ENCODE assay signal across 15 cellular contexts in the genomic region with DNA sequence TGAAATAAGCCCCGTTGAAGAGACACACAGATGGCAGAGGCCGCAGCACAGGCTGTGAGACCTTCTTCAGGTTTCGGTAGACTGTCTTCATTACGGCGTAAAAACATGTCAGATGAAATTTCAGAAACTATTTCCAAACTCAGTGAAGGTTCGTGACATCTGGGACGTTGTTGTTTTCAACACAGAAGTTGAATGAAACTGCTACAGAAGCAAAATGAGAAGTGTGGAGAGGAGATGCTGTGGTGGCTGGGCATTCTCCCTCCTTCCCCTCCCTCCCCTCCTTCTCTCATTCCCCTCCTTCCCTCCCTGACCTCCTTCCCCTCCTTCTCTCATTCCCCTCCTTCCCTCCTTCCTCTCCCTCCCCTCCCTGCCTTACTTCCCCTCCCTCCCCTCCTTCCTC.
DNase-seq lines count a peak whose midpoint lies in the region; ATAC-seq and TF ChIP-seq lines count a peak whose summit lies in the region.
"Had no signal": no experiment of that assay in that cellular context is flagged by ENCODE, and none has a peak within 500 bp of the region (broad histone marks: within the 10 kb centered on the region; RNA-seq: fewer than 3 reads in every experiment).

No MANE protein-coding gene starts in this region.

- DNase-seq in stimulated activated naive CD8-positive, alpha-beta T cell treated with anti-CD3 and anti-CD28 coated beads, Interleukin-15, amount 100 ng/mL, for 72 hours: no peak
- no peak for DNase-seq in stimulated activated naive CD8-positive, alpha-beta T cell treated with anti-CD3 and anti-CD28 coated beads, Interleukin-15, Interleukin-2, amounts not matched to agents 100 U/mL and 50 U/mL, for 24 hours
- DNase-seq in KBM-7 (peak; percentile 14), T-helper 17 cell (no peak), NCI-H187 treated with DMSO at 0.1 percent for 48 hours (lab: John Stamatoyannopoulos, UW) (no peak), mucosa of descending colon (no peak), middle frontal gyrus (ENCODE audit: extremely low spot score, low spot score) (no peak)
- DNase-seq: activated naive CD4-positive, alpha-beta T cell; dorsolateral prefrontal cortex; GDM1; NCI-H187; spleen; stimulated activated naive CD4-positive, alpha-beta T cell treated with Interleukin-2 at 50 U/mL for 16 hours had no signal

- peaks cover 7% of the 10 kb centered on the region for H3K4me1 Mint-ChIP-seq in stimulated activated naive CD8-positive, alpha-beta T cell treated with anti-CD3 and anti-CD28 coated beads, Interleukin-15, amount 100 ng/mL, for 72 hours
- H3K4me1 Mint-ChIP-seq in T-helper 17 cell: no peaks in the 10 kb centered on the region

- H3K9me3 ChIP-seq in T-helper 17 cell (ENCODE audit: control insufficient read depth, low read length, poor library complexity, severe bottlenecking) (no peaks in the 10 kb centered on the region), mucosa of descending colon (no peaks in the 10 kb centered on the region)

- in situ Hi-C loops in KBM-7 (cut with MboI; ENCODE audit: low pct_unique_long_range_greater_than_20kb, low sequenced_read_pairs): no loop called here

- H3K4me3 ChIP-seq in mucosa of descending colon: no peak overlapping the region
- H3K4me3 ChIP-seq: dorsolateral prefrontal cortex, spleen had no signal

- H3K36me3 ChIP-seq in mucosa of descending colon (ENCODE audit: low read depth): no peaks in the 10 kb centered on the region

- peaks cover 10 to 11% of the 10 kb centered on the region in 2 donors for H3K9me3 Mint-ChIP-seq in stimulated activated naive CD8-positive, alpha-beta T cell treated with anti-CD3 and anti-CD28 coated beads, Interleukin-15, amount 100 ng/mL, for 72 hours

- no peaks in the 10 kb centered on the region for H3K36me3 Mint-ChIP-seq in T-helper 17 cell (ENCODE audit: low read depth)

- no peak for ATAC-seq in stimulated activated naive CD8-positive, alpha-beta T cell treated with anti-CD3 and anti-CD28 coated beads, Interleukin-15, amount 100 ng/mL, for 72 hours
- no peak for ATAC-seq in stimulated activated naive CD8-positive, alpha-beta T cell treated with anti-CD3 and anti-CD28 coated beads, Interleukin-15, Interleukin-2, amounts not matched to agents 100 U/mL and 50 U/mL, for 24 hours
- ATAC-seq in HG02642 (IDR thresholded peaks at IDR 0.05; ENCODE audit: poor library complexity, unreplicated experiment) (peak; percentile 59), T-helper 17 cell (no peak), mucosa of descending colon (no peak)
- ATAC-seq: activated CD4-positive, CD25-positive, alpha-beta regulatory T cell treated with anti-CD3 and anti-CD28 coated beads, Interleukin-2, amount 50 U/mL, for 24 hours had no signal

- no peaks in the 10 kb centered on the region for H3K4me1 ChIP-seq in mucosa of descending colon (ENCODE audit: low read depth)

- no peak for TF ChIP-seq CTCF in mucosa of descending colon (IDR thresholded peaks at IDR 0.05)

- intact Hi-C loops in mucosa of descending colon (cut with DNase I, micrococcal nuclease): no loop called here

- H3K27me3 Mint-ChIP-seq in stimulated activated naive CD8-positive, alpha-beta T cell treated with anti-CD3 and anti-CD28 coated beads, Interleukin-15, amount 100 ng/mL, for 72 hours: no peaks in the 10 kb centered on the region
- H3K27me3 Mint-ChIP-seq in T-helper 17 cell: no peaks in the 10 kb centered on the region

- no peak overlapping the region for H3K4me3 Mint-ChIP-seq in stimulated activated naive CD8-positive, alpha-beta T cell treated with anti-CD3 and anti-CD28 coated beads, Interleukin-15, amount 100 ng/mL, for 72 hours
- no peak overlapping the region for H3K4me3 Mint-ChIP-seq in T-helper 17 cell

- peak overlapping the region; percentile 27 to 52 for H3K27ac Mint-ChIP-seq in stimulated activated naive CD8-positive, alpha-beta T cell treated with anti-CD3 and anti-CD28 coated beads, Interleukin-15, amount 100 ng/mL, for 72 hours
- no peak overlapping the region for H3K27ac Mint-ChIP-seq in T-helper 17 cell
